Comparison of ENCODE assay signal across 1 cellular context in the genomic region with DNA sequence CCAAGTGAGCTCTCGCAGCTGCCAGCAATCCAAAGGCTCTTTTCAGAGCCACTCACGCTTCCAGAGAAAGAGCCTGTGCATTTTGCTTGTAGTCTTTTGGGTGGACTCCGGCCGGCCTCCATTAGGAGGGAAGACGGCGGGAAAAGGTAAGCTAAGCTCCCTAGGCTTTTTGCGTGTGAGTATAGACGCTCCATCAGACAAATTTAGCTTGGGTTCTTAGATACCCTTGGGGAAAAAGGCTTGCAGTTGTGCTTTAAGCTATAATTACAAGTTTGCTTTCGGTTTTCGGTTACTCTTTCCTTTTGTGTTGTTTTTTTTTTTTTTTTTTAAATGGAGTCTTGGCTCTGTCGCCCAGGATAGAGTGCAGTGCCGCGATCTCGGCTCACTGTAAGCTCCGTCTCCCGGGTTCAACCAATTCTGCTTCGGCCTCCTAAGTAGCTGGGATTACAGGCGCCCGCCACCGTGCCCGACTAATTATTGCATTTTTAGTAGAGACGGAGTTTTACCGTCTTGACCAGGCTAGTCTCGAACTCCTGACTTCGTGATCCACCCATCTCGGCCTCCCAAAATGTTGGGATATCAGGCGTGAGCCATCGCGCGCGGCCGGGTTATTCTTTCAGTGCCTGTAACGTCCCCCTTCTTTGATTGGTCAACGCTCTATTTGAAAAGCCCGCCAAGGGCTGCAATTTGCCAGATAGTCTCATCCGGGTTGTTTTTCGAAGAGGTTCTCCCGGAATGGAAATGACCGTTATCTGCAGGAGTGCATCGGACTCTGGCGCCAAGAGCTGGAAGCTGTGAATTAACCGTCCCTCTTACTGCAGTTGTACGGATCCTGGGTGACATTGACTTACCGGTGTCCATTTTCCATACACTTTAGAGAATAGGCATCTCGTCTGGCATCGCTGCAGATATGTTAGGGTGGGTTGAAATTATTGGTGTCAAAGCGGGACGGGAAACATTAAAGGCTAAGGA.
A peak's percentile ranks its signal among the peaks of the same experiment; 100 is the strongest.
TF ChIP-seq lines count a peak whose summit lies in the region.

No MANE protein-coding gene starts in this region.

TF ChIP-seq in SK-N-SH, 30 proteins besides CTCF, POLR2A, EP300 and RAD21 (continued from another document):
- TF ChIP-seq, protein P1, sequence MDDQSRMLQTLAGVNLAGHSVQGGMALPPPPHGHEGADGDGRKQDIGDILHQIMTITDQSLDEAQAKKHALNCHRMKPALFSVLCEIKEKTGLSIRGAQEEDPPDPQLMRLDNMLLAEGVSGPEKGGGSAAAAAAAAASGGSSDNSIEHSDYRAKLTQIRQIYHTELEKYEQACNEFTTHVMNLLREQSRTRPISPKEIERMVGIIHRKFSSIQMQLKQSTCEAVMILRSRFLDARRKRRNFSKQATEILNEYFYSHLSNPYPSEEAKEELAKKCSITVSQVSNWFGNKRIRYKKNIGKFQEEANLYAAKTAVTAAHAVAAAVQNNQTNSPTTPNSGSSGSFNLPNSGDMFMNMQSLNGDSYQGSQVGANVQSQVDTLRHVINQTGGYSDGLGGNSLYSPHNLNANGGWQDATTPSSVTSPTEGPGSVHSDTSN (IDR thresholded peaks at IDR 0.05): no peak
- TF ChIP-seq GABPA (IDR thresholded peaks at IDR 0.05; ENCODE audit: low read depth): peak; percentile 29; the same call in 1 of the 2 replicates
- TF ChIP-seq TAF1 (IDR thresholded peaks at IDR 0.05; ENCODE audit: borderline replicate concordance, low read depth, low read length): peak; percentile 8; the same call in 1 of the 2 replicates
- no peak for TF ChIP-seq NFIC (IDR thresholded peaks at IDR 0.05; ENCODE audit: borderline replicate concordance)
- TF ChIP-seq MEF2A (IDR thresholded peaks at IDR 0.05; ENCODE audit: borderline replicate concordance, low read depth): 0 out of 2 replicates have a peak, but pooled peaks have one; percentile 5
- TF ChIP-seq RFX5 (IDR thresholded peaks at IDR 0.05; ENCODE audit: low read length): peak; percentile 37; the same call in 1 of the 2 replicates
- TF ChIP-seq SMC3 (IDR thresholded peaks at IDR 0.05; ENCODE audit: low read depth, low read length): no peak
- TF ChIP-seq EZH2phosphoT487 (IDR thresholded peaks at IDR 0.05; ENCODE audit: borderline replicate concordance, low read depth): no peak
- TF ChIP-seq TEAD4 (IDR thresholded peaks at IDR 0.05; ENCODE audit: borderline replicate concordance, insufficient read depth): no peak
- TF ChIP-seq POLR2AphosphoS5 (IDR thresholded peaks at IDR 0.05; ENCODE audit: low read depth, low read length): peak; percentile 26; the same call in 1 of the 2 replicates
- TF ChIP-seq ELF1 (IDR thresholded peaks at IDR 0.05): 0 out of 2 replicates have a peak, but pooled peaks have one; percentile 31
- no peak for TF ChIP-seq USF2 (IDR thresholded peaks at IDR 0.05; ENCODE audit: borderline replicate concordance, low read depth, low read length)
- no peak for TF ChIP-seq FOSL2 (IDR thresholded peaks at IDR 0.05; ENCODE audit: borderline replicate concordance, low read depth)
- peak; percentile 92; the same call in 1 of the 2 replicates for TF ChIP-seq MXI1 (IDR thresholded peaks at IDR 0.05; ENCODE audit: low read depth, low read length)
- 0 out of 2 replicates have a peak, but pooled peaks have one; percentile 23 for TF ChIP-seq YY1 (IDR thresholded peaks at IDR 0.05; ENCODE audit: low read depth)
- 0 out of 2 replicates have a peak, but pooled peaks have one; percentile 39 for TF ChIP-seq SIN3A (IDR thresholded peaks at IDR 0.05; ENCODE audit: borderline replicate concordance, low read depth, low read length)
- TF ChIP-seq FOXJ3 (CRISPR knock-in tag; IDR thresholded peaks at IDR 0.05): no peak
- no peak for TF ChIP-seq REST (IDR thresholded peaks at IDR 0.05; ENCODE audit: low read depth, low read length)
- peak; percentile 66 for TF ChIP-seq GATA2 (CRISPR knock-in tag; IDR thresholded peaks at IDR 0.05)
- TF ChIP-seq, protein P2, sequence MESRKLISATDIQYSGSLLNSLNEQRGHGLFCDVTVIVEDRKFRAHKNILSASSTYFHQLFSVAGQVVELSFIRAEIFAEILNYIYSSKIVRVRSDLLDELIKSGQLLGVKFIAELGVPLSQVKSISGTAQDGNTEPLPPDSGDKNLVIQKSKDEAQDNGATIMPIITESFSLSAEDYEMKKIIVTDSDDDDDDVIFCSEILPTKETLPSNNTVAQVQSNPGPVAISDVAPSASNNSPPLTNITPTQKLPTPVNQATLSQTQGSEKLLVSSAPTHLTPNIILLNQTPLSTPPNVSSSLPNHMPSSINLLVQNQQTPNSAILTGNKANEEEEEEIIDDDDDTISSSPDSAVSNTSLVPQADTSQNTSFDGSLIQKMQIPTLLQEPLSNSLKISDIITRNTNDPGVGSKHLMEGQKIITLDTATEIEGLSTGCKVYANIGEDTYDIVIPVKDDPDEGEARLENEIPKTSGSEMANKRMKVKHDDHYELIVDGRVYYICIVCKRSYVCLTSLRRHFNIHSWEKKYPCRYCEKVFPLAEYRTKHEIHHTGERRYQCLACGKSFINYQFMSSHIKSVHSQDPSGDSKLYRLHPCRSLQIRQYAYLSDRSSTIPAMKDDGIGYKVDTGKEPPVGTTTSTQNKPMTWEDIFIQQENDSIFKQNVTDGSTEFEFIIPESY (IDR thresholded peaks at IDR 0.05; ENCODE audit: borderline replicate concordance, low read depth): no peak; the same call in 1 of the 2 replicates
- TF ChIP-seq RCOR1 (IDR thresholded peaks at IDR 0.05; ENCODE audit: low read length): peak; percentile 79
- TF ChIP-seq NRF1 (IDR thresholded peaks at IDR 0.05; ENCODE audit: low read depth, low read length): no peak
- no peak for TF ChIP-seq TCF12 (IDR thresholded peaks at IDR 0.05)
- peak; percentile 94 for TF ChIP-seq FOXM1 (IDR thresholded peaks at IDR 0.05; ENCODE audit: low read depth)
- no peak for TF ChIP-seq RXRA (IDR thresholded peaks at IDR 0.05; ENCODE audit: borderline replicate concordance, low read depth)
- peak; percentile 77 for TF ChIP-seq CHD2 (IDR thresholded peaks at IDR 0.05; ENCODE audit: low read length, partially characterized antibody)
- TF ChIP-seq, protein P3, sequence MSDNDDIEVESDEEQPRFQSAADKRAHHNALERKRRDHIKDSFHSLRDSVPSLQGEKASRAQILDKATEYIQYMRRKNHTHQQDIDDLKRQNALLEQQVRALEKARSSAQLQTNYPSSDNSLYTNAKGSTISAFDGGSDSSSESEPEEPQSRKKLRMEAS (IDR thresholded peaks at IDR 0.05; ENCODE audit: low read depth): peak; percentile 64; the same call in 1 of the 2 replicates
